In the genomic region with DNA sequence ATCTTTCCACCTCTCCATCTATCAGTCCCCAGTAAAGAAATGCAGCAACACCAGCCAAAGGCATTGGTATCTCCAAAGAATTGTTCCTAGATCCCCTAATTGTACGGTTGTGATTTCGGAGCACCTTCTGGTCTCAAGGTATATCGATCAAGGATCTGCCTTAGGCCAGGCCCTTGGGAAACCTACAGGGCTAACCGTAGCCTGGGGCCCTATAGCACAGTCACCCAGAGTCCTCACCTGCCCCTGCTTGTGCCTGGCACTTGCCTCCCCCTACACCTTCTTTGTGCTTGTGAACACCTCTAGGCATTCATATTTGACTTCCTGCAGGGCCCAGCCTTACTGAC, we compare ENCODE assay signal across 8 cellular contexts. TPM values are rescaled to one million over a fixed set of nuclear protein-coding genes. Genes with fewer than 3 reads are reported as not detected.
A peak's percentile ranks its signal among the peaks of the same experiment; 100 is the strongest.
DNase-seq lines count a peak whose midpoint lies in the region; ATAC-seq, FAIRE-seq and TF ChIP-seq lines count a peak whose summit lies in the region.

No MANE protein-coding gene starts in this region.

- H3K23ac ChIP-seq in mesenchymal stem cell (ENCODE audit: low read length in 2 of 2) = no peak overlapping the region

- no peak overlapping the region for H3K14ac ChIP-seq in mesenchymal stem cell (ENCODE audit: low read length in 2 of 2)

- H2AFZ ChIP-seq in K562 (ENCODE audit: low read depth, low read length) (no peak overlapping the region), mesenchymal stem cell (ENCODE audit: low read depth, low read length) (no peak overlapping the region)

- H2AK5ac ChIP-seq in mesenchymal stem cell (ENCODE audit: low read length, severe bottlenecking) = no peak overlapping the region

- CTCF ChIA-PET in K562 (lab: Yijun Ruan, JAX; ENCODE audit: low intra/inter-chr PET ratio) = no interaction called here

- no peak overlapping the region for H2BK15ac ChIP-seq in mesenchymal stem cell (ENCODE audit: low read depth, poor library complexity, severe bottlenecking)

- H2BK120ac ChIP-seq in mesenchymal stem cell (ENCODE audit: low read depth, low read length) = no peak overlapping the region

- H3K4me2 ChIP-seq in K562 (ENCODE audit: insufficient read depth, low read length) = peak overlapping the region; percentile 78
- peak overlapping the region; percentile 23 for H3K4me2 ChIP-seq in mesenchymal stem cell (ENCODE audit: low read length, poor library complexity, severe bottlenecking)

- H3K4ac ChIP-seq in mesenchymal stem cell (ENCODE audit: low read depth in 1 of 2, low read length in 2 of 2) = no peak overlapping the region

- no TSS peak for BruUV-seq in K562 (replicated peaks; lab: Mats Ljungman, UMichigan)

- POLR2A ChIA-PET in K562 (lab: Yijun Ruan, JAX) = interaction anchor here (0.5 to 1.7 kb wide), 7 partner anchors 8 to 40 kb away, joined by 3 to 7 read pairs (median 4); a partner anchor contains a TSS

- H3K18ac ChIP-seq in mesenchymal stem cell (ENCODE audit: low read depth in 1 of 2, low read length in 2 of 2) = no peak overlapping the region

- WGBS in K562 (ENCODE audit: insufficient coverage, low coverage, missing lambda C conversion rate) = 58% methylated on average over 4 of the region's 4 CpGs
- 84% methylated on average over 4 of the region's 4 CpGs for WGBS in mesenchymal stem cell
- 86 to 98% methylated on average over 4 of the region's 4 CpGs for WGBS in upper lobe of left lung, 2 donors

- H3K27ac ChIP-seq in K562 (ENCODE audit: extremely low read depth, low read depth, low read length) (peak overlapping the region; percentile 34; the same call in 1 of the 3 replicates), mesenchymal stem cell (ENCODE audit: low read length, poor library complexity, severe bottlenecking) (peak overlapping the region; percentile 10), upper lobe of left lung (peak overlapping the region; percentile 31 to 76 (median 65))

- no peak for TF ChIP-seq CTCF in K562 (IDR thresholded peaks at IDR 0.05 in 2 of 3, conservative IDR thresholded peaks at IDR 0.05 in 1 of 3; ENCODE audit: insufficient read depth in 2 of 3, low read depth in 1 of 3, low read length in 3 of 3)
- no peak for TF ChIP-seq CTCF in upper lobe of left lung (IDR thresholded peaks at IDR 0.05)

- H2BK5ac ChIP-seq in mesenchymal stem cell (ENCODE audit: low read depth, low read length, poor library complexity, severe bottlenecking) = no peak overlapping the region

- peak overlapping the region; percentile 66 for H4K8ac ChIP-seq in mesenchymal stem cell (ENCODE audit: low read length)

- TF ChIP-seq EP300 in K562 (IDR thresholded peaks at IDR 0.05; ENCODE audit: low read length) (no peak), upper lobe of left lung (IDR thresholded peaks at IDR 0.05) (no peak)

- H4K20me1 ChIP-seq in K562 (replicated peaks; ENCODE audit: control insufficient read depth, insufficient read depth, low read length) = peaks cover 4% of the 10 kb centered on the region; the same call in 1 of the 2 replicates

- intact Hi-C loops in Right ventricle myocardium superior (cut with DNase I) (no loop called here), left cardiac atrium (cut with DNase I) (loop anchor here in 1 of 2 donors (5.0 kb wide), 1 partner anchor 105 kb away; a partner anchor contains a TSS), K562 (cut with micrococcal nuclease) (loop anchor here (10.0 kb wide), 1 partner anchor 158 kb away; a partner anchor contains a TSS)

- in situ Hi-C loops in K562 (cut with MboI) = no loop called here

- H3K9me3 ChIP-seq in K562 (replicated peaks; ENCODE audit: control insufficient read depth, insufficient read depth, low read depth, low read length) (no peaks in the 10 kb centered on the region), mesenchymal stem cell (ENCODE audit: control insufficient read depth, low read length) (no peaks in the 10 kb centered on the region), upper lobe of left lung (no peaks in the 10 kb centered on the region)

- H3K9ac ChIP-seq in K562 (ENCODE audit: insufficient read depth in 1 of 2, low read depth in 2 of 2, low read length in 2 of 2) = peak overlapping the region; percentile 22 to 30; a peak in 2 of 4 replicates
- H3K9ac ChIP-seq in mesenchymal stem cell (ENCODE audit: low read length) = peak overlapping the region; percentile 85

- H3K4me1 ChIP-seq in K562 (replicated peaks in 1 of 2; ENCODE audit: control insufficient read depth in 2 of 2, insufficient read depth in 2 of 2, low read length in 2 of 2) (peaks cover 16 to 20% of the 10 kb centered on the region in 2 experiments; a peak in 4 of 5 replicates), mesenchymal stem cell (ENCODE audit: control insufficient read depth, insufficient read depth, low read depth, low read length) (peaks cover 13% of the 10 kb centered on the region), upper lobe of left lung (peaks cover 10 to 31% (median 16%) of the 10 kb centered on the region in 4 donors)

- peak overlapping the region; percentile 47 for H3K4me3 ChIP-seq in K562
- H3K4me3 ChIP-seq in mesenchymal stem cell (ENCODE audit: insufficient read depth in 1 of 2, low read depth in 1 of 2, low read length in 2 of 2) = peak overlapping the region in 1 of 2 experiments; percentile 75
- H3K4me3 ChIP-seq in upper lobe of left lung = peak overlapping the region in 3 of 4 donors; percentile 24 to 40 (median 24)

- FAIRE-seq in K562 (lab: Jason Lieb, UNC) = peak; percentile 55

- ATAC-seq in Right ventricle myocardium superior (ENCODE audit: poor library complexity) (no peak), left cardiac atrium (no peak), K562 (no peak), upper lobe of left lung (ENCODE audit: low FRiP score in 2 of 2) (no peak), HG03571 (IDR thresholded peaks at IDR 0.05; ENCODE audit: unreplicated experiment) (no peak), GM19395 (IDR thresholded peaks at IDR 0.05; ENCODE audit: unreplicated experiment) (no peak)

- H3K36me3 ChIP-seq in K562 (ENCODE audit: control insufficient read depth, insufficient read depth, low read length) (peaks cover 53% of the 10 kb centered on the region; the same call in 2 of the 3 replicates), mesenchymal stem cell (ENCODE audit: control insufficient read depth in 1 of 2, insufficient read depth in 2 of 2, low read depth in 1 of 2, low read length in 2 of 2) (peaks cover 48 to 49% of the 10 kb centered on the region in 2 experiments), upper lobe of left lung (peaks cover 27 to 50% (median 47%) of the 10 kb centered on the region in 4 donors)

- no peaks in the 10 kb centered on the region for H3K9me1 ChIP-seq in K562 (ENCODE audit: control insufficient read depth, insufficient read depth, low read length)

- no peaks in the 10 kb centered on the region for H3K79me2 ChIP-seq in K562 (ENCODE audit: control insufficient read depth, insufficient read depth, low read length)

- H2BK12ac ChIP-seq in mesenchymal stem cell (ENCODE audit: low read length in 2 of 2) = no peak overlapping the region

- TF ChIP-seq POLR2A in K562 (conservative IDR thresholded peaks at IDR 0.05) (no peak), upper lobe of left lung (IDR thresholded peaks at IDR 0.05) (no peak)

- H4K91ac ChIP-seq in mesenchymal stem cell (ENCODE audit: low read length) = no peak overlapping the region

- no peaks in the 10 kb centered on the region for H3K79me1 ChIP-seq in mesenchymal stem cell (replicated peaks; ENCODE audit: low read length, poor library complexity, severe bottlenecking)

- peak; percentile 31 for DNase-seq in Right ventricle myocardium superior
- no peak for DNase-seq in left cardiac atrium
- DNase-seq in K562 (ENCODE audit: extremely low read depth in 1 of 4, low spot score in 3 of 4) = no peak
- no peak for DNase-seq in mesenchymal stem cell
- no peak for DNase-seq in upper lobe of left lung
- no peak for DNase-seq in SW480 (ENCODE audit: low spot score)

- H3K27me3 ChIP-seq in K562 (ENCODE audit: control insufficient read depth in 2 of 2, insufficient read depth in 2 of 2, low read length in 2 of 2) (no peaks in the 10 kb centered on the region), mesenchymal stem cell (ENCODE audit: control insufficient read depth in 1 of 2, insufficient read depth in 1 of 2, low read length in 2 of 2) (no peaks in the 10 kb centered on the region), upper lobe of left lung (no peaks in the 10 kb centered on the region)

- no peak for TF ChIP-seq RAD21 in K562 (CRISPR knock-in tag; conservative IDR thresholded peaks at IDR 0.05 in 1 of 2, IDR thresholded peaks at IDR 0.05 in 1 of 2)

RNA-seq across cellular contexts. Expression of a gene that starts 16.8 kb away (rescaled TPM):
- total RNA-seq in Right ventricle myocardium superior (0.56 TPM), left cardiac atrium (1 to 10 TPM; 1.4 to 1.5 TPM), K562 (2014; rRNA removed) (78.1 and 96.2 TPM in 2 replicates), K562 (2014; rRNA removed; fragmentation: Illumina TruSeq; extraction: Trizol) (46.7 and 60.3 TPM in 2 replicates), K562 (2015; rRNA removed; fragmentation: Illumina TruSeq; extraction: Trizol) (67.7 and 74.8 TPM in 2 replicates), K562 (2021) (99.8 and 104 TPM in 2 replicates), upper lobe of left lung (1 to 10 TPM in 5 of 6 donors, not detected in 1; 1.8 to 8.1 (median 5.3) TPM)
- total RNA-seq in K562 (2011; cell fraction: chromatin; rRNA removed; ENCODE audit: low replicate concordance) = 109 and 239 TPM in 2 replicates
- total RNA-seq in K562 (2011; cell fraction: nucleolus; rRNA removed) = 161 and 197 TPM in 2 replicates
- total RNA-seq in K562 (2011; cell fraction: nucleoplasm; rRNA removed) = 144 and 149 TPM in 2 replicates
- polyA plus RNA-seq in K562 (2011; rRNA removed) (27.2 and 57.3 TPM in 2 replicates), K562 (2014; fragmentation: Illumina TruSeq; extraction: Trizol) (114 and 128 TPM in 2 replicates), K562 (2014; fragmentation: Nextera tagmentation; extraction: Ambion mirVana) (100 to 1,000 TPM in 1 of 2 experiments, 10 to 100 TPM in 1; 63.4 to 101 TPM), K562 (2014; rRNA removed) (51.3 and 62.7 TPM in 2 replicates)
- polyA plus RNA-seq in K562 (2011; cell fraction: cytosol; rRNA removed) = 47.9 and 49.1 TPM in 2 replicates
- 213 and 224 TPM in 2 replicates for polyA plus RNA-seq in K562 (2011; cell fraction: nucleus; rRNA removed)
- 77.0 and 128 TPM in 2 replicates for polyA plus RNA-seq in K562 (2012)
- 25.6 and 34.2 TPM in 2 replicates for polyA minus RNA-seq in K562 (2011; rRNA and poly(A)+ RNA removed)
- polyA minus RNA-seq in K562 (2011; cell fraction: cytosol; rRNA and poly(A)+ RNA removed) = 24.7 and 37.6 TPM in 2 replicates
- polyA minus RNA-seq in K562 (2011; cell fraction: nucleus; rRNA and poly(A)+ RNA removed) = 59.9 and 83.2 TPM in 2 replicates
- polyA plus RNA-seq in mesenchymal stem cell (2013, experiment 1 of 2) = 11.5 TPM
- 11.0 TPM for polyA plus RNA-seq in mesenchymal stem cell (2013, experiment 2 of 2)

RNA-seq across cellular contexts. Expression of a gene that starts 20.6 kb away (rescaled TPM):
- total RNA-seq in Right ventricle myocardium superior = 13.0 TPM
- 10 to 100 TPM; 16.0 to 16.6 TPM for total RNA-seq in left cardiac atrium
- total RNA-seq in K562 (2011; cell fraction: chromatin; rRNA removed; ENCODE audit: low replicate concordance) = 144 and 309 TPM in 2 replicates
- total RNA-seq in K562 (2011; cell fraction: nucleolus; rRNA removed) = 104 and 131 TPM in 2 replicates
- total RNA-seq in K562 (2011; cell fraction: nucleoplasm; rRNA removed) = 112 and 125 TPM in 2 replicates
- total RNA-seq in K562 (2014; rRNA removed) = 5.7 and 9.6 TPM in 2 replicates
- 6.7 and 9.3 TPM in 2 replicates for total RNA-seq in K562 (2014; rRNA removed; fragmentation: Illumina TruSeq; extraction: Trizol)
- 3.8 and 5.8 TPM in 2 replicates for total RNA-seq in K562 (2015; rRNA removed; fragmentation: Illumina TruSeq; extraction: Trizol)
- 29.7 and 32.8 TPM in 2 replicates for total RNA-seq in K562 (2021)
- polyA plus RNA-seq in K562 (2011; rRNA removed) = 9.6 and 15.3 TPM in 2 replicates
- polyA plus RNA-seq in K562 (2011; cell fraction: cytosol; rRNA removed) = 7.0 and 7.8 TPM in 2 replicates
- polyA plus RNA-seq in K562 (2011; cell fraction: nucleus; rRNA removed) = 99.2 and 159 TPM in 2 replicates
- polyA plus RNA-seq in K562 (2012) = 10.8 and 16.7 TPM in 2 replicates
- polyA plus RNA-seq in K562 (2014; fragmentation: Illumina TruSeq; extraction: Trizol) = 19.8 and 20.8 TPM in 2 replicates
- 1 to 10 TPM; 3.1 to 5.1 TPM for polyA plus RNA-seq in K562 (2014; fragmentation: Nextera tagmentation; extraction: Ambion mirVana)
- polyA plus RNA-seq in K562 (2014; rRNA removed) = 14.1 and 21.4 TPM in 2 replicates
- polyA minus RNA-seq in K562 (2011; rRNA and poly(A)+ RNA removed) = 19.6 and 21.1 TPM in 2 replicates
- polyA minus RNA-seq in K562 (2011; cell fraction: cytosol; rRNA and poly(A)+ RNA removed) = 4.9 and 6.5 TPM in 2 replicates
- 52.2 and 68.6 TPM in 2 replicates for polyA minus RNA-seq in K562 (2011; cell fraction: nucleus; rRNA and poly(A)+ RNA removed)
- polyA plus RNA-seq in mesenchymal stem cell (2013, experiment 1 of 2) = 6.3 TPM
- polyA plus RNA-seq in mesenchymal stem cell (2013, experiment 2 of 2) = 5.4 TPM
- total RNA-seq in upper lobe of left lung = 100 to 1,000 TPM in 1 of 6 donors, 10 to 100 TPM in 5; 19.6 to 123 (median 42.4) TPM

RNA-seq across cellular contexts. Expression of a gene that starts 21.9 kb away (rescaled TPM):
- total RNA-seq in Right ventricle myocardium superior (10.0 TPM), left cardiac atrium (10 to 100 TPM; 13.5 to 24.1 TPM), K562 (2014; rRNA removed) (59.2 and 69.0 TPM in 2 replicates), K562 (2014; rRNA removed; fragmentation: Illumina TruSeq; extraction: Trizol) (36.2 and 43.9 TPM in 2 replicates), K562 (2015; rRNA removed; fragmentation: Illumina TruSeq; extraction: Trizol) (33.6 and 33.7 TPM in 2 replicates), K562 (2021) (128 and 131 TPM in 2 replicates), upper lobe of left lung (10 to 100 TPM; 11.9 to 60.8 (median 29.5) TPM)
- 107 and 253 TPM in 2 replicates for total RNA-seq in K562 (2011; cell fraction: chromatin; rRNA removed; ENCODE audit: low replicate concordance)
- 170 and 185 TPM in 2 replicates for total RNA-seq in K562 (2011; cell fraction: nucleolus; rRNA removed)
- 90.2 and 106 TPM in 2 replicates for total RNA-seq in K562 (2011; cell fraction: nucleoplasm; rRNA removed)
- polyA plus RNA-seq in K562 (2011; rRNA removed) (27.3 and 39.8 TPM in 2 replicates), K562 (2014; fragmentation: Illumina TruSeq; extraction: Trizol) (44.8 and 50.5 TPM in 2 replicates), K562 (2014; fragmentation: Nextera tagmentation; extraction: Ambion mirVana) (10 to 100 TPM; 11.6 to 18.2 TPM), K562 (2014; rRNA removed) (46.9 and 53.3 TPM in 2 replicates)
- polyA plus RNA-seq in K562 (2011; cell fraction: cytosol; rRNA removed) = 29.6 and 42.9 TPM in 2 replicates
- 114 and 225 TPM in 2 replicates for polyA plus RNA-seq in K562 (2011; cell fraction: nucleus; rRNA removed)
- 28.2 and 62.7 TPM in 2 replicates for polyA plus RNA-seq in K562 (2012)
- polyA minus RNA-seq in K562 (2011; rRNA and poly(A)+ RNA removed) = 54.9 and 63.9 TPM in 2 replicates
- 49.4 and 60.8 TPM in 2 replicates for polyA minus RNA-seq in K562 (2011; cell fraction: cytosol; rRNA and poly(A)+ RNA removed)
- 58.5 and 59.8 TPM in 2 replicates for polyA minus RNA-seq in K562 (2011; cell fraction: nucleus; rRNA and poly(A)+ RNA removed)
- polyA plus RNA-seq in mesenchymal stem cell (2013, experiment 1 of 2) = 7.3 TPM
- 6.8 TPM for polyA plus RNA-seq in mesenchymal stem cell (2013, experiment 2 of 2)

RNA-seq across cellular contexts. Expression of a gene that starts 37.2 kb away (rescaled TPM):
- total RNA-seq in Right ventricle myocardium superior (8.5 TPM), left cardiac atrium (1 to 10 TPM; 5.8 to 8.9 TPM), K562 (2014; rRNA removed) (7.4 and 8.6 TPM in 2 replicates), K562 (2014; rRNA removed; fragmentation: Illumina TruSeq; extraction: Trizol) (0.61 and 1.1 TPM in 2 replicates), K562 (2015; rRNA removed; fragmentation: Illumina TruSeq; extraction: Trizol) (2.6 and 2.7 TPM in 2 replicates), K562 (2021) (5.4 and 6.5 TPM in 2 replicates), upper lobe of left lung (10 to 100 TPM in 4 of 6 donors, 1 to 10 TPM in 2; 7.3 to 12.5 (median 11.1) TPM)
- 0.51 and 1.8 TPM in 2 replicates for total RNA-seq in K562 (2011; cell fraction: chromatin; rRNA removed; ENCODE audit: low replicate concordance)
- 3.7 and 4.1 TPM in 2 replicates for total RNA-seq in K562 (2011; cell fraction: nucleolus; rRNA removed)
- 1.8 TPM in 2 replicates for total RNA-seq in K562 (2011; cell fraction: nucleoplasm; rRNA removed)
- polyA plus RNA-seq in K562 (2011; rRNA removed) (2.3 and 2.9 TPM in 2 replicates), K562 (2014; fragmentation: Illumina TruSeq; extraction: Trizol) (1.7 and 2.5 TPM in 2 replicates), K562 (2014; fragmentation: Nextera tagmentation; extraction: Ambion mirVana) (under 1 TPM; 0.01 to 0.08 TPM), K562 (2014; rRNA removed) (3.5 and 4.1 TPM in 2 replicates)
- polyA plus RNA-seq in K562 (2011; cell fraction: cytosol; rRNA removed) = 3.9 and 6.5 TPM in 2 replicates
- polyA plus RNA-seq in K562 (2011; cell fraction: nucleus; rRNA removed) = 2.4 and 2.6 TPM in 2 replicates
- polyA plus RNA-seq in K562 (2012) = 3.6 and 5.0 TPM in 2 replicates
- polyA minus RNA-seq in K562 (2011; rRNA and poly(A)+ RNA removed) = 1.8 and 1.9 TPM in 2 replicates
- polyA minus RNA-seq in K562 (2011; cell fraction: cytosol; rRNA and poly(A)+ RNA removed) = 2.9 and 4.3 TPM in 2 replicates
- 1.5 and 3.1 TPM in 2 replicates for polyA minus RNA-seq in K562 (2011; cell fraction: nucleus; rRNA and poly(A)+ RNA removed)
- polyA plus RNA-seq in mesenchymal stem cell (2013, experiment 1 of 2) = 5.7 TPM
- 5.5 TPM for polyA plus RNA-seq in mesenchymal stem cell (2013, experiment 2 of 2)

RNA-seq across cellular contexts. Expression of a gene that starts 51.0 kb away (rescaled TPM):
- total RNA-seq in Right ventricle myocardium superior = 7.1 TPM
- 1 to 10 TPM; 6.8 to 8.0 TPM for total RNA-seq in left cardiac atrium
- total RNA-seq in K562 (2011; cell fraction: chromatin; rRNA removed; ENCODE audit: low replicate concordance) = 42.3 and 63.3 TPM in 2 replicates
- total RNA-seq in K562 (2011; cell fraction: nucleolus; rRNA removed) = 76.2 and 101 TPM in 2 replicates
- total RNA-seq in K562 (2011; cell fraction: nucleoplasm; rRNA removed) = 131 and 204 TPM in 2 replicates
- 11.4 and 15.5 TPM in 2 replicates for total RNA-seq in K562 (2014; rRNA removed)
- total RNA-seq in K562 (2014; rRNA removed; fragmentation: Illumina TruSeq; extraction: Trizol) = 24.0 and 28.1 TPM in 2 replicates
- 16.8 and 16.9 TPM in 2 replicates for total RNA-seq in K562 (2015; rRNA removed; fragmentation: Illumina TruSeq; extraction: Trizol)
- 16.3 and 16.8 TPM in 2 replicates for total RNA-seq in K562 (2021)
- polyA plus RNA-seq in K562 (2011; rRNA removed) = 23.1 and 26.2 TPM in 2 replicates
- 30.2 and 33.9 TPM in 2 replicates for polyA plus RNA-seq in K562 (2011; cell fraction: cytosol; rRNA removed)
- 38.7 and 40.6 TPM in 2 replicates for polyA plus RNA-seq in K562 (2011; cell fraction: nucleus; rRNA removed)
- polyA plus RNA-seq in K562 (2012) = 18.6 and 19.9 TPM in 2 replicates
- polyA plus RNA-seq in K562 (2014; fragmentation: Illumina TruSeq; extraction: Trizol) = 7.1 and 9.7 TPM in 2 replicates
- 10 to 100 TPM; 17.4 to 19.5 TPM for polyA plus RNA-seq in K562 (2014; fragmentation: Nextera tagmentation; extraction: Ambion mirVana)
- polyA plus RNA-seq in K562 (2014; rRNA removed) = 12.5 and 16.7 TPM in 2 replicates
- 56.1 and 92.4 TPM in 2 replicates for polyA minus RNA-seq in K562 (2011; rRNA and poly(A)+ RNA removed)
- 26.4 and 31.2 TPM in 2 replicates for polyA minus RNA-seq in K562 (2011; cell fraction: cytosol; rRNA and poly(A)+ RNA removed)
- 63.1 and 97.3 TPM in 2 replicates for polyA minus RNA-seq in K562 (2011; cell fraction: nucleus; rRNA and poly(A)+ RNA removed)
- 9.0 TPM for polyA plus RNA-seq in mesenchymal stem cell (2013, experiment 1 of 2)
- 9.7 TPM for polyA plus RNA-seq in mesenchymal stem cell (2013, experiment 2 of 2)
- total RNA-seq in upper lobe of left lung = 10 to 100 TPM; 11.5 to 32.5 (median 17.3) TPM

Comparison
In these comparisons a context has a peak if more than half of its experiments do, and no peak if none do; other contexts are left out.
1. H3K27ac ChIP-seq: peak in every context shown above with its lines; median percentile 65 in upper lobe of left lung; 34 in K562; 10 in mesenchymal stem cell.
2. RNA of a gene that starts 16.8 kb away (total RNA-seq): 46.7 to 239 TPM in K562; 1.8 to 8.1 TPM in upper lobe of left lung, 1.4 to 1.5 TPM in left cardiac atrium and 0.56 TPM in Right ventricle myocardium superior (single experiment); every median in the first group is over 4 times any median in the second.